ENCODE assay signal across 8 cellular contexts in genomic region chr9:97696025-97696822, GRCh38. TPM values are rescaled to one million over a fixed set of nuclear protein-coding genes. Genes with fewer than 3 reads are reported as not detected.
A peak's percentile ranks its signal among the peaks of the same experiment; 100 is the strongest.
DNase-seq lines count a peak whose midpoint lies in the region; ATAC-seq, FAIRE-seq and TF ChIP-seq lines count a peak whose summit lies in the region.

No MANE protein-coding gene starts in this region.

- ATAC-seq in GM21381 (IDR thresholded peaks at IDR 0.05; ENCODE audit: unreplicated experiment) (peak; percentile 37), HG02981 (IDR thresholded peaks at IDR 0.05; ENCODE audit: unreplicated experiment) (no peak), HG02763 (IDR thresholded peaks at IDR 0.05; ENCODE audit: unreplicated experiment) (no peak)

- H3K27me3 ChIP-seq in endothelial cell of umbilical vein (ENCODE audit: control insufficient read depth in 2 of 2, insufficient read depth in 2 of 2, low read length in 2 of 2): no peaks in the 10 kb centered on the region
- H3K27me3 ChIP-seq in neuron (ENCODE audit: insufficient read depth, low read length): peaks cover 1% of the 10 kb centered on the region

- no peaks in the 10 kb centered on the region for H4K20me1 ChIP-seq in endothelial cell of umbilical vein (replicated peaks; ENCODE audit: control insufficient read depth, extremely low read depth, insufficient read depth, low read length)

- H3K9me3 ChIP-seq in endothelial cell of umbilical vein (replicated peaks; ENCODE audit: control insufficient read depth, insufficient read depth, low read length) (no peaks in the 10 kb centered on the region), neuron (ENCODE audit: low read length) (no peaks in the 10 kb centered on the region)

- TF ChIP-seq POLR2A in endothelial cell of umbilical vein (IDR thresholded peaks at IDR 0.05; ENCODE audit: low read depth, low read length): no peak

- POLR2A ChIA-PET in endothelial cell of umbilical vein (lab: Charles Lee): no interaction called here

- H3K36me3 ChIP-seq in endothelial cell of umbilical vein (ENCODE audit: control insufficient read depth in 2 of 2, extremely low read depth in 1 of 2, insufficient read depth in 2 of 2, low read length in 2 of 2) (peaks cover 0 to 5% of the 10 kb centered on the region in 2 experiments), neuron (ENCODE audit: insufficient read depth, low read length) (peaks cover 4% of the 10 kb centered on the region)

- DNase-seq in AG10803 (ENCODE audit: low read depth): peak; percentile 31
- peak; percentile 64 for DNase-seq in RKO (ENCODE audit: low spot score)
- peak; percentile 69 for DNase-seq in endothelial cell of umbilical vein (ENCODE audit: low read depth, low spot score)
- no peak for DNase-seq in kidney tubule cell (ENCODE audit: low spot score)

- TF ChIP-seq CTCF in AG10803 (conservative IDR thresholded peaks at IDR 0.05; ENCODE audit: low read length) (no peak), endothelial cell of umbilical vein (IDR thresholded peaks at IDR 0.05; ENCODE audit: extremely low read depth in 1 of 2, insufficient read depth in 1 of 2, low read depth in 1 of 2, low read length in 2 of 2) (no peak)

- H3K4me2 ChIP-seq in endothelial cell of umbilical vein (ENCODE audit: insufficient read depth, low read length): peak overlapping the region; percentile 99

- peak overlapping the region; percentile 76 for H3K9ac ChIP-seq in endothelial cell of umbilical vein (replicated peaks; ENCODE audit: extremely low read depth, insufficient read depth, low read length)

- H3K4me1 ChIP-seq in endothelial cell of umbilical vein (ENCODE audit: control insufficient read depth, extremely low read depth, insufficient read depth, low read length) (peaks cover 30% of the 10 kb centered on the region), neuron (ENCODE audit: insufficient read depth, low read length) (peaks cover 15% of the 10 kb centered on the region)

- CTCF ChIA-PET in endothelial cell of umbilical vein (lab: Charles Lee): interaction anchor here (1.1 to 2.0 kb wide), 3 partner anchors 9 to 50 kb away, joined by 3 to 7 read pairs (median 4); no protein-coding TSS in a partner anchor

- no peaks in the 10 kb centered on the region for H3K9me1 ChIP-seq in endothelial cell of umbilical vein (replicated peaks; ENCODE audit: control insufficient read depth, extremely low read depth, insufficient read depth, low read length)

- BruUV-seq in endothelial cell of umbilical vein (replicated peaks; lab: Mats Ljungman, UMichigan): TSS peak; percentile 24

- intact Hi-C loops in endothelial cell of umbilical vein (cut with micrococcal nuclease): no loop called here

- peak overlapping the region; percentile 83 for H2AFZ ChIP-seq in endothelial cell of umbilical vein (ENCODE audit: low read depth, low read length)
- H2AFZ ChIP-seq in neuron (ENCODE audit: low read depth, low read length): peak overlapping the region; percentile 98

- peak overlapping the region; percentile 78 for H3K4me3 ChIP-seq in AG10803 (ENCODE audit: low read length)
- H3K4me3 ChIP-seq in endothelial cell of umbilical vein (replicated peaks in 1 of 3; ENCODE audit: insufficient read depth in 1 of 3, low read depth in 1 of 3, low read length in 3 of 3): peak overlapping the region; percentile 53 to 91 (median 63)
- peak overlapping the region; percentile 69 for H3K4me3 ChIP-seq in neuron (ENCODE audit: low read length)

- H3K27ac ChIP-seq in endothelial cell of umbilical vein (ENCODE audit: insufficient read depth, low read depth, low read length): peak overlapping the region; percentile 41

- H3K79me2 ChIP-seq in endothelial cell of umbilical vein (ENCODE audit: control insufficient read depth, insufficient read depth, low read length): peaks cover 37% of the 10 kb centered on the region

- no peak for FAIRE-seq in endothelial cell of umbilical vein (lab: Jason Lieb, UNC)

- dilution Hi-C loops in endothelial cell of umbilical vein (cut with MboI; ENCODE audit: extremely low pct_ligation_motif_present, low sequenced_read_pairs): no loop called here

TF ChIP-seq in endothelial cell of umbilical vein, 7 proteins besides CTCF, POLR2A, EP300 and RAD21:
- TF ChIP-seq EZH2 (IDR thresholded peaks at IDR 0.05; ENCODE audit: borderline replicate concordance, low read depth, low read length, severe bottlenecking): no peak

RNA-seq across cellular contexts. Expression of gene XPA, which starts 0.9 kb away (rescaled TPM):
- 18.5 and 21.1 TPM in 2 replicates for total RNA-seq in endothelial cell of umbilical vein
- polyA plus RNA-seq in endothelial cell of umbilical vein: 2.2 and 3.6 TPM in 2 replicates
- polyA plus RNA-seq in endothelial cell of umbilical vein (2011; cell fraction: cytosol; rRNA removed): 5.9 and 6.7 TPM in 2 replicates
- 6.2 and 9.6 TPM in 2 replicates for polyA plus RNA-seq in endothelial cell of umbilical vein (2011; cell fraction: nucleus; rRNA removed)
- polyA plus RNA-seq in endothelial cell of umbilical vein (2012): 14.0 and 15.6 TPM in 2 replicates
- polyA minus RNA-seq in endothelial cell of umbilical vein: 3.5 and 6.8 TPM in 2 replicates
- 1.7 TPM for polyA minus RNA-seq in endothelial cell of umbilical vein (2011; cell fraction: cytosol; rRNA and poly(A)+ RNA removed)
- 14.2 and 14.4 TPM in 2 replicates for polyA minus RNA-seq in endothelial cell of umbilical vein (2011; cell fraction: nucleus; rRNA and poly(A)+ RNA removed)
